1 cellular context compared by ENCODE assay signal in genomic region chr1:205350626-205351235, GRCh38.
A peak's percentile ranks its signal among the peaks of the same experiment; 100 is the strongest.
TF ChIP-seq lines count a peak whose summit lies in the region.

No MANE protein-coding gene starts in this region.

TF ChIP-seq in HepG2, 621 proteins besides CTCF, POLR2A, EP300 and RAD21:
- TF ChIP-seq SRF (IDR thresholded peaks at IDR 0.05; ENCODE audit: low read depth, low read length): peak; percentile 53; the same call in 1 of the 2 replicates
- no peak for TF ChIP-seq KLF15 (CRISPR knock-in tag; IDR thresholded peaks at IDR 0.05; ENCODE audit: borderline replicate concordance)
